13 cellular contexts compared by ENCODE assay signal in genomic region chr9:136565075-136565721, GRCh38. TPM values are rescaled to one million over a fixed set of nuclear protein-coding genes. Genes with fewer than 3 reads are reported as not detected.
DNase-seq lines count a peak whose midpoint lies in the region; ATAC-seq and TF ChIP-seq lines count a peak whose summit lies in the region.
"Had no signal": no experiment of that assay in that cellular context is flagged by ENCODE, and none has a peak within 500 bp of the region (broad histone marks: within the 10 kb centered on the region; RNA-seq: fewer than 3 reads in every experiment).

No MANE protein-coding gene starts in this region.

- intact Hi-C loops in colonic mucosa (cut with DNase I) (no loop called here), sciatic nerve (cut with DNase I) (no loop called here)

- H3K9me3 Mint-ChIP-seq in stimulated activated memory B cell treated with anti-CD40 and anti-IgM and Interleukin-4, amounts not matched to agents 10 μg/mL and 1 μg/mL and 100 μg/mL, for 72 hours: peaks cover 11% of the 10 kb centered on the region

- no peaks in the 10 kb centered on the region for H3K36me3 Mint-ChIP-seq in stimulated activated memory B cell treated with anti-CD40 and anti-IgM and Interleukin-4, amounts not matched to agents 10 μg/mL and 1 μg/mL and 100 μg/mL, for 72 hours

- no peak for DNase-seq in colonic mucosa
- DNase-seq in sciatic nerve (ENCODE audit: low spot score): no peak
- DNase-seq in activated gamma-delta T cell (lab: John Stamatoyannopoulos, UW): no peak
- no peak for DNase-seq in LoVo (ENCODE audit: low spot score)
- no peak for DNase-seq in globus pallidus (ENCODE audit: low spot score)
- DNase-seq: activated T-cell treated with anti-CD3 and anti-CD28 coated beads, Interleukin-2, amount 50 U/mL, for 48 hours; Karpas-422; WERI-Rb-1 had no signal

- H3K27ac Mint-ChIP-seq in stimulated activated memory B cell treated with anti-CD40 and anti-IgM and Interleukin-4, amounts not matched to agents 10 μg/mL and 1 μg/mL and 100 μg/mL, for 72 hours: no peak overlapping the region
- H3K27ac Mint-ChIP-seq: GM23338 had no signal

- 0 out of 2 replicates have a peak overlapping the region, but pooled peaks have one; percentile 29 for H3K9ac ChIP-seq in BLaER1
- peak overlapping the region in 1 of 2 donors; percentile 20 for H3K9ac ChIP-seq in colonic mucosa (ENCODE audit: low read depth in 2 of 2, low read length in 2 of 2)

- no peaks in the 10 kb centered on the region for H3K27me3 ChIP-seq in BLaER1
- no peaks in the 10 kb centered on the region for H3K27me3 ChIP-seq in colonic mucosa
- no peaks in the 10 kb centered on the region for H3K27me3 ChIP-seq in layer of hippocampus (ENCODE audit: control insufficient read depth, insufficient read depth, low read length)
- H3K27me3 ChIP-seq: cardiac muscle cell had no signal

- TF ChIP-seq CTCF in colonic mucosa (IDR thresholded peaks at IDR 0.05): no peak

- no peaks in the 10 kb centered on the region for H4K20me1 ChIP-seq in BLaER1

- H3K27ac ChIP-seq in BLaER1: 0 out of 2 replicates have a peak overlapping the region, but pooled peaks have one; percentile 26
- H3K27ac ChIP-seq in colonic mucosa: peak overlapping the region; percentile 62
- peak overlapping the region; percentile 53 for H3K27ac ChIP-seq in layer of hippocampus (ENCODE audit: low read depth, low read length)
- H3K27ac ChIP-seq: cardiac muscle cell, WERI-Rb-1 had no signal

- peaks cover 15% of the 10 kb centered on the region for H3K9me3 ChIP-seq in BLaER1
- no peaks in the 10 kb centered on the region for H3K9me3 ChIP-seq in colonic mucosa

- H3K4me2 ChIP-seq in BLaER1: peak overlapping the region; percentile 77; the same call in 1 of the 2 replicates
- H3K4me2 ChIP-seq: GM23338 had no signal

- H3K4me3 ChIP-seq in BLaER1 (no peak overlapping the region), colonic mucosa (no peak overlapping the region)
- H3K4me3 ChIP-seq: cardiac muscle cell, GM23338 had no signal

- H3K36me3 ChIP-seq in BLaER1 (no peaks in the 10 kb centered on the region), colonic mucosa (no peaks in the 10 kb centered on the region)
- H3K36me3 ChIP-seq: cardiac muscle cell, WERI-Rb-1 had no signal

- H3K4me1 Mint-ChIP-seq in stimulated activated memory B cell treated with anti-CD40 and anti-IgM and Interleukin-4, amounts not matched to agents 10 μg/mL and 1 μg/mL and 100 μg/mL, for 72 hours: peaks cover 27% of the 10 kb centered on the region

- peak; percentile 11 for ATAC-seq in sciatic nerve
- ATAC-seq in stimulated activated memory B cell treated with anti-CD40 and anti-IgM and Interleukin-4, amounts not matched to agents 10 μg/mL and 1 μg/mL and 100 μg/mL, for 72 hours: no peak

- H3K4me3 Mint-ChIP-seq in stimulated activated memory B cell treated with anti-CD40 and anti-IgM and Interleukin-4, amounts not matched to agents 10 μg/mL and 1 μg/mL and 100 μg/mL, for 72 hours: no peak overlapping the region
- H3K4me3 Mint-ChIP-seq: GM23338 had no signal

- peaks cover 30% of the 10 kb centered on the region for H3K27me3 Mint-ChIP-seq in stimulated activated memory B cell treated with anti-CD40 and anti-IgM and Interleukin-4, amounts not matched to agents 10 μg/mL and 1 μg/mL and 100 μg/mL, for 72 hours

- peaks cover 33% of the 10 kb centered on the region for H3K4me1 ChIP-seq in BLaER1
- H3K4me1 ChIP-seq in colonic mucosa: no peaks in the 10 kb centered on the region

RNA-seq across cellular contexts. Expression of gene NOTCH1, which starts 19.4 kb away (rescaled TPM):
- total RNA-seq in colonic mucosa (10 to 100 TPM; 49.3 to 99.4 TPM), sciatic nerve (84.2 TPM)
